ENCODE assay signal across 8 cellular contexts in genomic region chrX:63560601-63561218, GRCh38.
DNase-seq lines count a peak whose midpoint lies in the region; ATAC-seq and TF ChIP-seq lines count a peak whose summit lies in the region.

No MANE protein-coding gene starts in this region.

- no peaks in the 10 kb centered on the region for H3K36me3 ChIP-seq in kidney epithelial cell (ENCODE audit: control insufficient read depth, insufficient read depth, low read length)

- H3K27me3 ChIP-seq in AG04450 (ENCODE audit: control insufficient read depth, insufficient read depth, low read length) (no peaks in the 10 kb centered on the region), kidney epithelial cell (ENCODE audit: control insufficient read depth, insufficient read depth, low read length) (no peaks in the 10 kb centered on the region)

- no peak overlapping the region for H3K27ac ChIP-seq in AG04450 (ENCODE audit: low read depth, low read length)

- CTCF ChIA-PET in AG04450 (lab: Charles Lee) = interaction anchor here (1.0 kb wide), 1 partner anchor 56 kb away, joined by 3 read pairs; no protein-coding TSS in a partner anchor

- peak overlapping the region; percentile 84 for H3K4me3 ChIP-seq in AG04450 (ENCODE audit: low read depth, low read length)
- H3K4me3 ChIP-seq in kidney epithelial cell (ENCODE audit: low read depth, low read length) = peak overlapping the region; percentile 53

- ATAC-seq in GM18870 (IDR thresholded peaks at IDR 0.05; ENCODE audit: unreplicated experiment) = peak; percentile 99
- ATAC-seq in HG03135 (IDR thresholded peaks at IDR 0.05; ENCODE audit: unreplicated experiment) = peak; percentile 98

- H3K9me3 ChIP-seq in AG04450 (ENCODE audit: control insufficient read depth, insufficient read depth, low read length) = no peaks in the 10 kb centered on the region

- POLR2A ChIA-PET in AG04450 (lab: Yijun Ruan, JAX) = interaction anchor here (1.1 kb wide), 1 partner anchor 46 kb away, joined by 7 read pairs; no protein-coding TSS in a partner anchor

- no peak for TF ChIP-seq CTCF in AG04450 (IDR thresholded peaks at IDR 0.05; ENCODE audit: low read depth, low read length)
- TF ChIP-seq CTCF in kidney epithelial cell (IDR thresholded peaks at IDR 0.05; ENCODE audit: insufficient read depth, low read length, poor library complexity, severe bottlenecking) = no peak

- DNase-seq in AG04450 (ENCODE audit: low read depth, low spot score) (peak; percentile 30), NCI-H2196 treated with DMSO at 0.1 percent for 48 hours (lab: John Stamatoyannopoulos, UW; ENCODE audit: unreplicated experiment) (peak; percentile 28), cerebellum (ENCODE audit: low spot score) (peak; percentile 62), kidney epithelial cell (ENCODE audit: low read depth) (peak; percentile 35)
- DNase-seq in activated CD4-positive, CD25-positive, alpha-beta regulatory T cell (lab: John Stamatoyannopoulos, UW) = peak; percentile 2 to 7 (median 5)
- peak; percentile 1 to 6 for DNase-seq in stimulated activated CD4-positive, alpha-beta T cell treated with anti-CD3 and anti-CD28 coated beads, Interleukin-15, amount 100 ng/mL, for 1 hour (ENCODE audit: low read depth in 1 of 2, low spot score in 1 of 2)

Comparison
In these comparisons a context has a peak if more than half of its experiments do, and no peak if none do; other contexts are left out.
1. DNase-seq: peak in every context shown above with its lines; median percentile 62 in cerebellum; 35 in kidney epithelial cell; 30 in AG04450; 28 in NCI-H2196 treated with DMSO at 0.1 percent for 48 hours; 5 in activated CD4-positive, CD25-positive, alpha-beta regulatory T cell; 4 in stimulated activated CD4-positive, alpha-beta T cell treated with anti-CD3 and anti-CD28 coated beads, Interleukin-15, amount 100 ng/mL, for 1 hour.